ENCODE assay signal across 12 cellular contexts in genomic region chr7:27189560-27190283, GRCh38. TPM values are rescaled to one million over a fixed set of nuclear protein-coding genes. Genes with fewer than 3 reads are reported as not detected.
DNase-seq lines count a peak whose midpoint lies in the region.
"Had no signal": no experiment of that assay in that cellular context is flagged by ENCODE, and none has a peak within 500 bp of the region (broad histone marks: within the 10 kb centered on the region; RNA-seq: fewer than 3 reads in every experiment).

No MANE protein-coding gene starts in this region.

- no peak overlapping the region for H3K27ac Mint-ChIP-seq in immature natural killer cell
- H3K27ac Mint-ChIP-seq: activated T-helper 2 cell treated with anti-CD3 and anti-CD28 coated beads, Interferon-gamma antibody, Interleukin-2, Interleukin-4, amounts not matched to agents 10 μg/mL and 5 μg/mL and 100 μg/mL, durations not matched to agents 14 hours and 24 hours and 36 hours had no signal

- H3K36me3 ChIP-seq in skeletal muscle tissue (ENCODE audit: control insufficient read depth in 3 of 3, insufficient read depth in 3 of 3, low read length in 3 of 3) = no peaks in the 10 kb centered on the region

- peak overlapping the region; percentile 12 for H3K27ac ChIP-seq in skeletal muscle tissue (ENCODE audit: low read depth, low read length)
- H3K27ac ChIP-seq: foreskin keratinocyte had no signal

- H3K4me3 ChIP-seq in skeletal muscle tissue (ENCODE audit: low read length in 3 of 3) = peak overlapping the region in 2 of 3 donors; percentile 20 to 41

- H3K27me3 ChIP-seq in skeletal muscle tissue (ENCODE audit: control insufficient read depth in 3 of 3, insufficient read depth in 3 of 3, low read length in 3 of 3) = peaks cover 32 to 69% (median 41%) of the 10 kb centered on the region in 3 donors

- H3K4me1 ChIP-seq in skeletal muscle tissue (ENCODE audit: control insufficient read depth in 3 of 3, insufficient read depth in 3 of 3, low read length in 3 of 3) = peaks cover 4 to 55% (median 30%) of the 10 kb centered on the region in 3 donors
- H3K4me1 ChIP-seq: foreskin keratinocyte had no signal

- no peaks in the 10 kb centered on the region for H3K36me3 Mint-ChIP-seq in immature natural killer cell

- peaks cover 56 to 66% of the 10 kb centered on the region in 2 donors for H3K4me1 Mint-ChIP-seq in immature natural killer cell

- DNase-seq in ELR (ENCODE audit: low read depth) (peak; percentile 15), NCI-H524 treated with DMSO at 0.1 percent for 48 hours (lab: John Stamatoyannopoulos, UW) (peak; percentile 75), immature natural killer cell (no peak), UCSD-AML1 (lab: John Stamatoyannopoulos, UW; ENCODE audit: unreplicated experiment) (no peak), NCI-H146 treated with DMSO at 0.1 percent for 48 hours (lab: John Stamatoyannopoulos, UW; ENCODE audit: unreplicated experiment) (no peak)
- DNase-seq in effector CD4-positive, alpha-beta T cell = no peak
- DNase-seq: foreskin keratinocyte, NCI-H1436, T-helper 2 cell had no signal

- H3K9me3 ChIP-seq in skeletal muscle tissue (ENCODE audit: control insufficient read depth in 3 of 3, low read length in 3 of 3) = no peaks in the 10 kb centered on the region

- H3K27me3 Mint-ChIP-seq in immature natural killer cell (ENCODE audit: low read depth in 3 of 3) = peaks cover 64 to 79% (median 78%) of the 10 kb centered on the region in 3 donors

- H3K9me3 Mint-ChIP-seq in immature natural killer cell = no peaks in the 10 kb centered on the region
- H3K9me3 Mint-ChIP-seq: activated T-helper 2 cell treated with anti-CD3 and anti-CD28 coated beads, Interferon-gamma antibody, Interleukin-2, Interleukin-4, amounts not matched to agents 10 μg/mL and 5 μg/mL and 100 μg/mL, durations not matched to agents 14 hours and 24 hours and 36 hours had no signal

- peak overlapping the region in 1 of 3 donors; percentile 87 for H3K9ac ChIP-seq in skeletal muscle tissue (ENCODE audit: low read depth in 1 of 3, low read length in 3 of 3)

- H3K4me3 Mint-ChIP-seq in immature natural killer cell = peak overlapping the region; percentile 25 to 93 (median 42)

RNA-seq across cellular contexts. Expression of gene HOXA11, which starts 4.7 kb away (rescaled TPM):
- not detected for polyA plus RNA-seq in immature natural killer cell
- total RNA-seq in skeletal muscle tissue = 2.1 TPM
- total RNA-seq: activated T-helper 2 cell treated with anti-CD3 and anti-CD28 coated beads, Interferon-gamma antibody, Interleukin-2, Interleukin-4, amounts not matched to agents 10 μg/mL and 5 μg/mL and 100 μg/mL, durations not matched to agents 14 hours and 24 hours and 36 hours; left lobe of liver had no signal

RNA-seq across cellular contexts. Expression of gene HOXA13, which starts 10.2 kb away (rescaled TPM):
- not detected for polyA plus RNA-seq in immature natural killer cell
- 0.52 TPM for total RNA-seq in skeletal muscle tissue
- total RNA-seq: activated T-helper 2 cell treated with anti-CD3 and anti-CD28 coated beads, Interferon-gamma antibody, Interleukin-2, Interleukin-4, amounts not matched to agents 10 μg/mL and 5 μg/mL and 100 μg/mL, durations not matched to agents 14 hours and 24 hours and 36 hours; foreskin keratinocyte had no signal
- polyA plus RNA-seq: foreskin keratinocyte had no signal

RNA-seq across cellular contexts. Expression of gene HOXA10, which starts 15.6 kb away (rescaled TPM):
- polyA plus RNA-seq in immature natural killer cell = 10 to 100 TPM in 1 of 3 donors, 1 to 10 TPM in 2; 4.2 to 17.3 (median 6.2) TPM
- total RNA-seq in skeletal muscle tissue = 13.6 TPM
- total RNA-seq: activated T-helper 2 cell treated with anti-CD3 and anti-CD28 coated beads, Interferon-gamma antibody, Interleukin-2, Interleukin-4, amounts not matched to agents 10 μg/mL and 5 μg/mL and 100 μg/mL, durations not matched to agents 14 hours and 24 hours and 36 hours had no signal

RNA-seq across cellular contexts. Expression of gene HOXA9, which starts 24.4 kb away (rescaled TPM):
- 1 to 10 TPM; 1.6 to 3.1 (median 1.8) TPM for polyA plus RNA-seq in immature natural killer cell
- total RNA-seq in skeletal muscle tissue = 7.8 TPM
- total RNA-seq: activated T-helper 2 cell treated with anti-CD3 and anti-CD28 coated beads, Interferon-gamma antibody, Interleukin-2, Interleukin-4, amounts not matched to agents 10 μg/mL and 5 μg/mL and 100 μg/mL, durations not matched to agents 14 hours and 24 hours and 36 hours; left lobe of liver had no signal

RNA-seq across cellular contexts. Expression of gene HOXA7, which starts 33.2 kb away (rescaled TPM):
- 1 to 10 TPM in 2 of 3 donors, not detected in 1; 1.0 to 4.2 TPM for polyA plus RNA-seq in immature natural killer cell
- total RNA-seq in skeletal muscle tissue = 1.6 TPM
- total RNA-seq: activated T-helper 2 cell treated with anti-CD3 and anti-CD28 coated beads, Interferon-gamma antibody, Interleukin-2, Interleukin-4, amounts not matched to agents 10 μg/mL and 5 μg/mL and 100 μg/mL, durations not matched to agents 14 hours and 24 hours and 36 hours; left lobe of liver had no signal

Comparison
In these comparisons a context has a peak if more than half of its experiments do, and no peak if none do; other contexts are left out.
1. DNase-seq: peak in ELR (single experiment) and NCI-H524 treated with DMSO at 0.1 percent for 48 hours (single experiment); none in immature natural killer cell (0 of 3), effector CD4-positive, alpha-beta T cell (single experiment), UCSD-AML1 (single experiment) and NCI-H146 treated with DMSO at 0.1 percent for 48 hours (single experiment).